1 cellular context compared by ENCODE assay signal in the genomic region with DNA sequence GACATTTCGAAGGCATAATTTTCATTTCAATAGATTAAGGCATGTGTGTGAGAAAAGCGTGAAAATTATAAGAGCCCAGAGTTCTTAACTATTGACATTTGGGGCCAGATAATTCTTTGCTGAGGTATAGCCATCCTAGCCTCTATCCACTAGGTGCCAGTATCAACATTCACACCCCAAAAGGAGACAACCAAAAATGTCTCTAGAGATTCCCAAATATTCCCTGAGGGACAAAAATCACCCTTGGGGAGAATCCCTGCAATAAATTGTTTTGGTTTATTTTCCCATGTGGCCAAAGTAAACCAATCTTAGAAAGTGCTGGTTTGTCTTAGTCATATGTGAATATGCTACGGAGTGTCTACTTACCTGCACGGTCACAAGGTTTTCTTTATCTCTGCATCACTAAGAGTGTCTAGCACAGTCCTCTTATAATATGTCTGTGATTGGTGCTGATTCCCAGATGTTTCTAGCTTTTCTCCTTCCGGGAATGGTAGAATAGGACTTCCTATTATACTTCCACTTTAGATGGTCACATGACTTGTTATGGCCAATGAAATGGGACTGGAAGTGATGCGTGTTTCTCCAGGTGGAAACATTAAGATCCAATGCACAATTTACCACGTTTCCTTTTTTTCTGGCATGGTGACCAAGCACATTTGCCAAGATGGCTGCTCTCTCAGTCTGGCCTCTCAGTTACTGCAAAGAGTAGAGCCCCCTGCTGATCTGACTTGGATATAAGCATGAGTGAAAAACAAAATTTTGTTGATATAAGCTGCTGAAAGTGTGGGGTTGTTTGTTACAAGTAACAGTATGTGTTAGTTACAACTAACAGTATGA.
TF ChIP-seq lines count a peak whose summit lies in the region.

No MANE protein-coding gene starts in this region.

TF ChIP-seq in GM12878, 131 proteins besides CTCF, POLR2A, EP300 and RAD21 (continued from another document and continues in another):
- TF ChIP-seq, protein P1, sequence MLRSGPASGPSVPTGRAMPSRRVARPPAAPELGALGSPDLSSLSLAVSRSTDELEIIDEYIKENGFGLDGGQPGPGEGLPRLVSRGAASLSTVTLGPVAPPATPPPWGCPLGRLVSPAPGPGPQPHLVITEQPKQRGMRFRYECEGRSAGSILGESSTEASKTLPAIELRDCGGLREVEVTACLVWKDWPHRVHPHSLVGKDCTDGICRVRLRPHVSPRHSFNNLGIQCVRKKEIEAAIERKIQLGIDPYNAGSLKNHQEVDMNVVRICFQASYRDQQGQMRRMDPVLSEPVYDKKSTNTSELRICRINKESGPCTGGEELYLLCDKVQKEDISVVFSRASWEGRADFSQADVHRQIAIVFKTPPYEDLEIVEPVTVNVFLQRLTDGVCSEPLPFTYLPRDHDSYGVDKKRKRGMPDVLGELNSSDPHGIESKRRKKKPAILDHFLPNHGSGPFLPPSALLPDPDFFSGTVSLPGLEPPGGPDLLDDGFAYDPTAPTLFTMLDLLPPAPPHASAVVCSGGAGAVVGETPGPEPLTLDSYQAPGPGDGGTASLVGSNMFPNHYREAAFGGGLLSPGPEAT (IDR thresholded peaks at IDR 0.05; ENCODE audit: low read depth): peak; percentile 60
- no peak for TF ChIP-seq RELA (IDR thresholded peaks at IDR 0.05; ENCODE audit: borderline replicate concordance, partially characterized antibody)
- no peak for TF ChIP-seq HCFC1 (IDR thresholded peaks at IDR 0.05; ENCODE audit: low read length)
- TF ChIP-seq POU2F2 (IDR thresholded peaks at IDR 0.05; ENCODE audit: borderline replicate concordance, low read depth, low read length): no peak
- peak; percentile 64 for TF ChIP-seq SMC3 (IDR thresholded peaks at IDR 0.05; ENCODE audit: borderline replicate concordance, low read length)
- TF ChIP-seq SMAD5 (IDR thresholded peaks at IDR 0.05; ENCODE audit: low read depth): no peak
- TF ChIP-seq, protein P2, sequence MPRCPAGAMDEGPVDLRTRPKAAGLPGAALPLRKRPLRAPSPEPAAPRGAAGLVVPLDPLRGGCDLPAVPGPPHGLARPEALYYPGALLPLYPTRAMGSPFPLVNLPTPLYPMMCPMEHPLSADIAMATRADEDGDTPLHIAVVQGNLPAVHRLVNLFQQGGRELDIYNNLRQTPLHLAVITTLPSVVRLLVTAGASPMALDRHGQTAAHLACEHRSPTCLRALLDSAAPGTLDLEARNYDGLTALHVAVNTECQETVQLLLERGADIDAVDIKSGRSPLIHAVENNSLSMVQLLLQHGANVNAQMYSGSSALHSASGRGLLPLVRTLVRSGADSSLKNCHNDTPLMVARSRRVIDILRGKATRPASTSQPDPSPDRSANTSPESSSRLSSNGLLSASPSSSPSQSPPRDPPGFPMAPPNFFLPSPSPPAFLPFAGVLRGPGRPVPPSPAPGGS (IDR thresholded peaks at IDR 0.05; ENCODE audit: borderline replicate concordance, insufficient read depth, low read depth, low read length, poor library complexity, severe bottlenecking): no peak
- TF ChIP-seq, protein P3, sequence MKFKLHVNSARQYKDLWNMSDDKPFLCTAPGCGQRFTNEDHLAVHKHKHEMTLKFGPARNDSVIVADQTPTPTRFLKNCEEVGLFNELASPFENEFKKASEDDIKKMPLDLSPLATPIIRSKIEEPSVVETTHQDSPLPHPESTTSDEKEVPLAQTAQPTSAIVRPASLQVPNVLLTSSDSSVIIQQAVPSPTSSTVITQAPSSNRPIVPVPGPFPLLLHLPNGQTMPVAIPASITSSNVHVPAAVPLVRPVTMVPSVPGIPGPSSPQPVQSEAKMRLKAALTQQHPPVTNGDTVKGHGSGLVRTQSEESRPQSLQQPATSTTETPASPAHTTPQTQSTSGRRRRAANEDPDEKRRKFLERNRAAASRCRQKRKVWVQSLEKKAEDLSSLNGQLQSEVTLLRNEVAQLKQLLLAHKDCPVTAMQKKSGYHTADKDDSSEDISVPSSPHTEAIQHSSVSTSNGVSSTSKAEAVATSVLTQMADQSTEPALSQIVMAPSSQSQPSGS (IDR thresholded peaks at IDR 0.05; ENCODE audit: low read length): no peak
- no peak for TF ChIP-seq CHD2 (IDR thresholded peaks at IDR 0.05; ENCODE audit: borderline replicate concordance, low read depth, low read length)
- no peak for TF ChIP-seq NR2C1 (IDR thresholded peaks at IDR 0.05)
- TF ChIP-seq, protein P4, sequence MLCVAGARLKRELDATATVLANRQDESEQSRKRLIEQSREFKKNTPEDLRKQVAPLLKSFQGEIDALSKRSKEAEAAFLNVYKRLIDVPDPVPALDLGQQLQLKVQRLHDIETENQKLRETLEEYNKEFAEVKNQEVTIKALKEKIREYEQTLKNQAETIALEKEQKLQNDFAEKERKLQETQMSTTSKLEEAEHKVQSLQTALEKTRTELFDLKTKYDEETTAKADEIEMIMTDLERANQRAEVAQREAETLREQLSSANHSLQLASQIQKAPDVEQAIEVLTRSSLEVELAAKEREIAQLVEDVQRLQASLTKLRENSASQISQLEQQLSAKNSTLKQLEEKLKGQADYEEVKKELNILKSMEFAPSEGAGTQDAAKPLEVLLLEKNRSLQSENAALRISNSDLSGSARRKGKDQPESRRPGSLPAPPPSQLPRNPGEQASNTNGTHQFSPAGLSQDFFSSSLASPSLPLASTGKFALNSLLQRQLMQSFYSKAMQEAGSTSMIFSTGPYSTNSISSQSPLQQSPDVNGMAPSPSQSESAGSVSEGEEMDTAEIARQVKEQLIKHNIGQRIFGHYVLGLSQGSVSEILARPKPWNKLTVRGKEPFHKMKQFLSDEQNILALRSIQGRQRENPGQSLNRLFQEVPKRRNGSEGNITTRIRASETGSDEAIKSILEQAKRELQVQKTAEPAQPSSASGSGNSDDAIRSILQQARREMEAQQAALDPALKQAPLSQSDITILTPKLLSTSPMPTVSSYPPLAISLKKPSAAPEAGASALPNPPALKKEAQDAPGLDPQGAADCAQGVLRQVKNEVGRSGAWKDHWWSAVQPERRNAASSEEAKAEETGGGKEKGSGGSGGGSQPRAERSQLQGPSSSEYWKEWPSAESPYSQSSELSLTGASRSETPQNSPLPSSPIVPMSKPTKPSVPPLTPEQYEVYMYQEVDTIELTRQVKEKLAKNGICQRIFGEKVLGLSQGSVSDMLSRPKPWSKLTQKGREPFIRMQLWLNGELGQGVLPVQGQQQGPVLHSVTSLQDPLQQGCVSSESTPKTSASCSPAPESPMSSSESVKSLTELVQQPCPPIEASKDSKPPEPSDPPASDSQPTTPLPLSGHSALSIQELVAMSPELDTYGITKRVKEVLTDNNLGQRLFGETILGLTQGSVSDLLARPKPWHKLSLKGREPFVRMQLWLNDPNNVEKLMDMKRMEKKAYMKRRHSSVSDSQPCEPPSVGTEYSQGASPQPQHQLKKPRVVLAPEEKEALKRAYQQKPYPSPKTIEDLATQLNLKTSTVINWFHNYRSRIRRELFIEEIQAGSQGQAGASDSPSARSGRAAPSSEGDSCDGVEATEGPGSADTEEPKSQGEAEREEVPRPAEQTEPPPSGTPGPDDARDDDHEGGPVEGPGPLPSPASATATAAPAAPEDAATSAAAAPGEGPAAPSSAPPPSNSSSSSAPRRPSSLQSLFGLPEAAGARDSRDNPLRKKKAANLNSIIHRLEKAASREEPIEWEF (IDR thresholded peaks at IDR 0.05; ENCODE audit: insufficient replicate concordance, low read depth, low read length): no peak
- TF ChIP-seq TBL1XR1 (IDR thresholded peaks at IDR 0.05; ENCODE audit: low read depth, low read length): no peak
- no peak for TF ChIP-seq MTA2 (IDR thresholded peaks at IDR 0.05; ENCODE audit: low read depth)
- TF ChIP-seq TARDBP (IDR thresholded peaks at IDR 0.05; ENCODE audit: borderline replicate concordance): no peak
- TF ChIP-seq BCL11A (IDR thresholded peaks at IDR 0.05; ENCODE audit: low read depth, low read length): no peak
- TF ChIP-seq RUNX3 (IDR thresholded peaks at IDR 0.05; ENCODE audit: low read length): no peak
- TF ChIP-seq, protein P5, sequence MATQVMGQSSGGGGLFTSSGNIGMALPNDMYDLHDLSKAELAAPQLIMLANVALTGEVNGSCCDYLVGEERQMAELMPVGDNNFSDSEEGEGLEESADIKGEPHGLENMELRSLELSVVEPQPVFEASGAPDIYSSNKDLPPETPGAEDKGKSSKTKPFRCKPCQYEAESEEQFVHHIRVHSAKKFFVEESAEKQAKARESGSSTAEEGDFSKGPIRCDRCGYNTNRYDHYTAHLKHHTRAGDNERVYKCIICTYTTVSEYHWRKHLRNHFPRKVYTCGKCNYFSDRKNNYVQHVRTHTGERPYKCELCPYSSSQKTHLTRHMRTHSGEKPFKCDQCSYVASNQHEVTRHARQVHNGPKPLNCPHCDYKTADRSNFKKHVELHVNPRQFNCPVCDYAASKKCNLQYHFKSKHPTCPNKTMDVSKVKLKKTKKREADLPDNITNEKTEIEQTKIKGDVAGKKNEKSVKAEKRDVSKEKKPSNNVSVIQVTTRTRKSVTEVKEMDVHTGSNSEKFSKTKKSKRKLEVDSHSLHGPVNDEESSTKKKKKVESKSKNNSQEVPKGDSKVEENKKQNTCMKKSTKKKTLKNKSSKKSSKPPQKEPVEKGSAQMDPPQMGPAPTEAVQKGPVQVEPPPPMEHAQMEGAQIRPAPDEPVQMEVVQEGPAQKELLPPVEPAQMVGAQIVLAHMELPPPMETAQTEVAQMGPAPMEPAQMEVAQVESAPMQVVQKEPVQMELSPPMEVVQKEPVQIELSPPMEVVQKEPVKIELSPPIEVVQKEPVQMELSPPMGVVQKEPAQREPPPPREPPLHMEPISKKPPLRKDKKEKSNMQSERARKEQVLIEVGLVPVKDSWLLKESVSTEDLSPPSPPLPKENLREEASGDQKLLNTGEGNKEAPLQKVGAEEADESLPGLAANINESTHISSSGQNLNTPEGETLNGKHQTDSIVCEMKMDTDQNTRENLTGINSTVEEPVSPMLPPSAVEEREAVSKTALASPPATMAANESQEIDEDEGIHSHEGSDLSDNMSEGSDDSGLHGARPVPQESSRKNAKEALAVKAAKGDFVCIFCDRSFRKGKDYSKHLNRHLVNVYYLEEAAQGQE (IDR thresholded peaks at IDR 0.05; ENCODE audit: low read depth, low read length): no peak
- TF ChIP-seq ZZZ3 (IDR thresholded peaks at IDR 0.05; ENCODE audit: control insufficient read depth, insufficient read length, low read depth): no peak
- no peak for TF ChIP-seq ZSCAN29 (IDR thresholded peaks at IDR 0.05)
- TF ChIP-seq, protein P6, sequence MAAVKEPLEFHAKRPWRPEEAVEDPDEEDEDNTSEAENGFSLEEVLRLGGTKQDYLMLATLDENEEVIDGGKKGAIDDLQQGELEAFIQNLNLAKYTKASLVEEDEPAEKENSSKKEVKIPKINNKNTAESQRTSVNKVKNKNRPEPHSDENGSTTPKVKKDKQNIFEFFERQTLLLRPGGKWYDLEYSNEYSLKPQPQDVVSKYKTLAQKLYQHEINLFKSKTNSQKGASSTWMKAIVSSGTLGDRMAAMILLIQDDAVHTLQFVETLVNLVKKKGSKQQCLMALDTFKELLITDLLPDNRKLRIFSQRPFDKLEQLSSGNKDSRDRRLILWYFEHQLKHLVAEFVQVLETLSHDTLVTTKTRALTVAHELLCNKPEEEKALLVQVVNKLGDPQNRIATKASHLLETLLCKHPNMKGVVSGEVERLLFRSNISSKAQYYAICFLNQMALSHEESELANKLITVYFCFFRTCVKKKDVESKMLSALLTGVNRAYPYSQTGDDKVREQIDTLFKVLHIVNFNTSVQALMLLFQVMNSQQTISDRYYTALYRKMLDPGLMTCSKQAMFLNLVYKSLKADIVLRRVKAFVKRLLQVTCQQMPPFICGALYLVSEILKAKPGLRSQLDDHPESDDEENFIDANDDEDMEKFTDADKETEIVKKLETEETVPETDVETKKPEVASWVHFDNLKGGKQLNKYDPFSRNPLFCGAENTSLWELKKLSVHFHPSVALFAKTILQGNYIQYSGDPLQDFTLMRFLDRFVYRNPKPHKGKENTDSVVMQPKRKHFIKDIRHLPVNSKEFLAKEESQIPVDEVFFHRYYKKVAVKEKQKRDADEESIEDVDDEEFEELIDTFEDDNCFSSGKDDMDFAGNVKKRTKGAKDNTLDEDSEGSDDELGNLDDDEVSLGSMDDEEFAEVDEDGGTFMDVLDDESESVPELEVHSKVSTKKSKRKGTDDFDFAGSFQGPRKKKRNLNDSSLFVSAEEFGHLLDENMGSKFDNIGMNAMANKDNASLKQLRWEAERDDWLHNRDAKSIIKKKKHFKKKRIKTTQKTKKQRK (IDR thresholded peaks at IDR 0.05; ENCODE audit: low read depth, low read length): no peak
- TF ChIP-seq, protein P7, sequence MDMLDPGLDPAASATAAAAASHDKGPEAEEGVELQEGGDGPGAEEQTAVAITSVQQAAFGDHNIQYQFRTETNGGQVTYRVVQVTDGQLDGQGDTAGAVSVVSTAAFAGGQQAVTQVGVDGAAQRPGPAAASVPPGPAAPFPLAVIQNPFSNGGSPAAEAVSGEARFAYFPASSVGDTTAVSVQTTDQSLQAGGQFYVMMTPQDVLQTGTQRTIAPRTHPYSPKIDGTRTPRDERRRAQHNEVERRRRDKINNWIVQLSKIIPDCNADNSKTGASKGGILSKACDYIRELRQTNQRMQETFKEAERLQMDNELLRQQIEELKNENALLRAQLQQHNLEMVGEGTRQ (IDR thresholded peaks at IDR 0.05; ENCODE audit: borderline replicate concordance, low read depth, low read length): peak; percentile 35; the same call in 1 of the 2 replicates
- TF ChIP-seq, protein P8, sequence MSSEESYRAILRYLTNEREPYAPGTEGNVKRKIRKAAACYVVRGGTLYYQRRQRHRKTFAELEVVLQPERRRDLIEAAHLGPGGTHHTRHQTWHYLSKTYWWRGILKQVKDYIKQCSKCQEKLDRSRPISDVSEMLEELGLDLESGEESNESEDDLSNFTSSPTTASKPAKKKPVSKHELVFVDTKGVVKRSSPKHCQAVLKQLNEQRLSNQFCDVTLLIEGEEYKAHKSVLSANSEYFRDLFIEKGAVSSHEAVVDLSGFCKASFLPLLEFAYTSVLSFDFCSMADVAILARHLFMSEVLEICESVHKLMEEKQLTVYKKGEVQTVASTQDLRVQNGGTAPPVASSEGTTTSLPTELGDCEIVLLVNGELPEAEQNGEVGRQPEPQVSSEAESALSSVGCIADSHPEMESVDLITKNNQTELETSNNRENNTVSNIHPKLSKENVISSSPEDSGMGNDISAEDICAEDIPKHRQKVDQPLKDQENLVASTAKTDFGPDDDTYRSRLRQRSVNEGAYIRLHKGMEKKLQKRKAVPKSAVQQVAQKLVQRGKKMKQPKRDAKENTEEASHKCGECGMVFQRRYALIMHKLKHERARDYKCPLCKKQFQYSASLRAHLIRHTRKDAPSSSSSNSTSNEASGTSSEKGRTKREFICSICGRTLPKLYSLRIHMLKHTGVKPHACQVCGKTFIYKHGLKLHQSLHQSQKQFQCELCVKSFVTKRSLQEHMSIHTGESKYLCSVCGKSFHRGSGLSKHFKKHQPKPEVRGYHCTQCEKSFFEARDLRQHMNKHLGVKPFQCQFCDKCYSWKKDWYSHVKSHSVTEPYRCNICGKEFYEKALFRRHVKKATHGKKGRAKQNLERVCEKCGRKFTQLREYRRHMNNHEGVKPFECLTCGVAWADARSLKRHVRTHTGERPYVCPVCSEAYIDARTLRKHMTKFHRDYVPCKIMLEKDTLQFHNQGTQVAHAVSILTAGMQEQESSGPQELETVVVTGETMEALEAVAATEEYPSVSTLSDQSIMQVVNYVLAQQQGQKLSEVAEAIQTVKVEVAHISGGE (CRISPR knock-in tag; IDR thresholded peaks at IDR 0.05): no peak
- TF ChIP-seq HDAC2 (IDR thresholded peaks at IDR 0.05): no peak
- TF ChIP-seq, protein P9, sequence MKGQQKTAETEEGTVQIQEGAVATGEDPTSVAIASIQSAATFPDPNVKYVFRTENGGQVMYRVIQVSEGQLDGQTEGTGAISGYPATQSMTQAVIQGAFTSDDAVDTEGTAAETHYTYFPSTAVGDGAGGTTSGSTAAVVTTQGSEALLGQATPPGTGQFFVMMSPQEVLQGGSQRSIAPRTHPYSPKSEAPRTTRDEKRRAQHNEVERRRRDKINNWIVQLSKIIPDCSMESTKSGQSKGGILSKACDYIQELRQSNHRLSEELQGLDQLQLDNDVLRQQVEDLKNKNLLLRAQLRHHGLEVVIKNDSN (IDR thresholded peaks at IDR 0.05; ENCODE audit: borderline replicate concordance, extremely low read length, insufficient read depth, low read depth, low read length): no peak
- no peak for TF ChIP-seq ZBED1 (IDR thresholded peaks at IDR 0.05; ENCODE audit: borderline replicate concordance)
